Comparison of ENCODE assay signal across 8 cellular contexts in the genomic region with DNA sequence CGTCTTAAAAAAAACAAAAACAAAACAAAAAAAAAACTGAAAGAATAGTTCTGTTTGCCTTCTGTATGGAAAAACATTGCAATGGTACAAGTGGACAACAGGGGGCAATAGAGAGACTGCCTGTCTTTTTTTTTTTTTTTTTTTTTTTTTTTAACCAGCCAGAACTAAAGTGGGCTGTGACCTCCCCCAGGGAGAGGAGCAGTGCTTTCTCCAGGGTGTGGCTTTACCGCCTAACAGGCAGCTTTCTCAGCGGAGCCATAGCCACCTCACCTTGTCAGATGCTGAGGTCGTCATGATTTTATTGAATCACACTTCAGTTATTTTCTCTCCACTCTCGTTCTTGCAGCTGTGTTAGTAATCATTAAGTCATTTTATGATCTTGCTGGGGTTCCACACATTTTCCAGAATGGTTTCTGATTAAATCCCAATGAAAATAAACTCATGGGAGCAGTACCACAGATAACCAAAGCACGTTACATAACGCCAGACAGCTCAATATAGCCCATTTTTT.
DNase-seq lines count a peak whose midpoint lies in the region; ATAC-seq and TF ChIP-seq lines count a peak whose summit lies in the region.

No MANE protein-coding gene starts in this region.

- DNase-seq in AG04449 (ENCODE audit: low read depth, low spot score) (no peak), GM06990 (ENCODE audit: extremely low read depth, insufficient read length) (no peak), NCI-H2196 (lab: John Stamatoyannopoulos, UW; ENCODE audit: unreplicated experiment) (peak; percentile 26), adrenal gland (peak in 3 of 7 donors; percentile 42 to 51 (median 45)), left lobe of liver (ENCODE audit: low spot score) (no peak)
- DNase-seq in T-helper 2 cell treated with Interferon-gamma antibody and Interleukin-4, amounts not matched to agents 5 μg/mL and 100 μg/mL, for 36 hours (ENCODE audit: low spot score) = no peak

- no peak overlapping the region for H3K27ac ChIP-seq in adrenal gland

- TF ChIP-seq POLR2A in adrenal gland (IDR thresholded peaks at IDR 0.05) = no peak

- 59 to 67% (median 62%) methylated on average over 7 of the region's 7 CpGs for WGBS in adrenal gland, 4 donors

- no peaks in the 10 kb centered on the region for H3K9me3 Mint-ChIP-seq in T-helper 2 cell treated with Interferon-gamma antibody and Interleukin-4, amounts not matched to agents 5 μg/mL and 100 μg/mL, for 36 hours

- H3K27me3 ChIP-seq in GM06990 (replicated peaks; ENCODE audit: control insufficient read depth, insufficient read depth, low read length) (no peaks in the 10 kb centered on the region), adrenal gland (no peaks in the 10 kb centered on the region)

- intact Hi-C loops in adrenal gland (cut with DNase I) = no loop called here

- H3K9me3 ChIP-seq in adrenal gland (replicated peaks in 1 of 3) = no peaks in the 10 kb centered on the region

- peaks cover 16 to 38% of the 10 kb centered on the region in 2 donors for H3K4me1 ChIP-seq in adrenal gland (replicated peaks in 1 of 2)

- no peaks in the 10 kb centered on the region for H3K27me3 Mint-ChIP-seq in T-helper 2 cell treated with Interferon-gamma antibody and Interleukin-4, amounts not matched to agents 5 μg/mL and 100 μg/mL, for 36 hours (ENCODE audit: low read depth)

- no peak overlapping the region for H3K4me3 ChIP-seq in AG04449 (ENCODE audit: low read depth, low read length)
- H3K4me3 ChIP-seq in GM06990 (replicated peaks; ENCODE audit: low read depth, low read length) = no peak overlapping the region
- H3K4me3 ChIP-seq in adrenal gland = no peak overlapping the region

- H3K36me3 ChIP-seq in GM06990 (ENCODE audit: control insufficient read depth, insufficient read depth, low read length) = no peaks in the 10 kb centered on the region; the same call in 1 of the 2 replicates
- no peaks in the 10 kb centered on the region for H3K36me3 ChIP-seq in adrenal gland (replicated peaks in 1 of 2)

- CTCF ChIA-PET in AG04449 (lab: Yijun Ruan, JAX) = interaction anchor here (0.6 to 11.5 kb wide), 15 partner anchors 9 to 447 kb away, joined by 3 to 163 read pairs (median 5); no protein-coding TSS in a partner anchor

- H3K4me1 Mint-ChIP-seq in T-helper 2 cell treated with Interferon-gamma antibody and Interleukin-4, amounts not matched to agents 5 μg/mL and 100 μg/mL, for 36 hours (ENCODE audit: low read depth) = peaks cover 43% of the 10 kb centered on the region

- no peak overlapping the region for H3K27ac Mint-ChIP-seq in T-helper 2 cell treated with Interferon-gamma antibody and Interleukin-4, amounts not matched to agents 5 μg/mL and 100 μg/mL, for 36 hours

- peak; percentile 61 for ATAC-seq in left lobe of liver
- ATAC-seq in HG03439 (IDR thresholded peaks at IDR 0.05; ENCODE audit: unreplicated experiment) = no peak
- no peak for ATAC-seq in GM19455 (IDR thresholded peaks at IDR 0.05; ENCODE audit: unreplicated experiment)

- peaks cover 4% of the 10 kb centered on the region for H3K36me3 Mint-ChIP-seq in T-helper 2 cell treated with Interferon-gamma antibody and Interleukin-4, amounts not matched to agents 5 μg/mL and 100 μg/mL, for 36 hours (ENCODE audit: low read depth)

- TF ChIP-seq CTCF in AG04449 (IDR thresholded peaks at IDR 0.05; ENCODE audit: insufficient read depth, low read length, missing control alignments) (peak; percentile 47), GM06990 (IDR thresholded peaks at IDR 0.05; ENCODE audit: insufficient read depth, low read length, poor library complexity, severe bottlenecking) (peak; percentile 83), adrenal gland (IDR thresholded peaks at IDR 0.05) (peak; percentile 35 to 84 (median 58))

- POLR2A ChIA-PET in AG04449 (lab: Yijun Ruan, JAX) = interaction anchor here (0.5 kb wide), 1 partner anchor 648 kb away, joined by 3 read pairs; no protein-coding TSS in a partner anchor

- H3K4me3 Mint-ChIP-seq in T-helper 2 cell treated with Interferon-gamma antibody and Interleukin-4, amounts not matched to agents 5 μg/mL and 100 μg/mL, for 36 hours = no peak overlapping the region
